ENCODE assay signal across 14 cellular contexts in genomic region chr5:157116483-157116954, GRCh38. TPM values are rescaled to one million over a fixed set of nuclear protein-coding genes. Genes with fewer than 3 reads are reported as not detected.
DNase-seq lines count a peak whose midpoint lies in the region; ATAC-seq and TF ChIP-seq lines count a peak whose summit lies in the region.
"Had no signal": no experiment of that assay in that cellular context is flagged by ENCODE, and none has a peak within 500 bp of the region (broad histone marks: within the 10 kb centered on the region; RNA-seq: fewer than 3 reads in every experiment).

No MANE protein-coding gene starts in this region.

- H3K4me2 ChIP-seq in Karpas-422 (ENCODE audit: low read depth, low read length, poor library complexity, severe bottlenecking) (no peak overlapping the region), mesenchymal stem cell (ENCODE audit: low read length, poor library complexity, severe bottlenecking) (no peak overlapping the region)

- H3K27me3 Mint-ChIP-seq in T-helper 17 cell: no peaks in the 10 kb centered on the region

- H2AFZ ChIP-seq in Karpas-422 (ENCODE audit: low read length) (no peak overlapping the region), mesenchymal stem cell (ENCODE audit: low read depth, low read length) (no peak overlapping the region)

- H3K27me3 ChIP-seq in Karpas-422 (ENCODE audit: low read length) (no peaks in the 10 kb centered on the region), mesenchymal stem cell (ENCODE audit: control insufficient read depth in 1 of 2, insufficient read depth in 1 of 2, low read length in 2 of 2) (no peaks in the 10 kb centered on the region)

- no peak overlapping the region for H2AK5ac ChIP-seq in mesenchymal stem cell (ENCODE audit: low read length, severe bottlenecking)

- WGBS in mesenchymal stem cell: 78% methylated on average over 6 of the region's 6 CpGs

- H4K8ac ChIP-seq in mesenchymal stem cell (ENCODE audit: low read length): no peak overlapping the region

- no peak overlapping the region for H2BK5ac ChIP-seq in mesenchymal stem cell (ENCODE audit: low read depth, low read length, poor library complexity, severe bottlenecking)

- H3K79me1 ChIP-seq in mesenchymal stem cell (replicated peaks; ENCODE audit: low read length, poor library complexity, severe bottlenecking): no peaks in the 10 kb centered on the region

- TF ChIP-seq CTCF in GM10248 (IDR thresholded peaks at IDR 0.05; ENCODE audit: control extremely low read depth, extremely low read depth, low read depth, missing control alignments): no peak

- no peak overlapping the region for H2BK15ac ChIP-seq in mesenchymal stem cell (ENCODE audit: low read depth, poor library complexity, severe bottlenecking)

- H3K27ac ChIP-seq in Karpas-422 (ENCODE audit: low read length) (no peak overlapping the region), mesenchymal stem cell (ENCODE audit: low read length, poor library complexity, severe bottlenecking) (no peak overlapping the region)
- H3K27ac ChIP-seq: coronary artery had no signal

- H3K36me3 Mint-ChIP-seq in T-helper 17 cell (ENCODE audit: low read depth): no peaks in the 10 kb centered on the region

- H4K20me1 ChIP-seq in Karpas-422 (ENCODE audit: insufficient read depth, low read depth, low read length): no peaks in the 10 kb centered on the region

- DNase-seq in GM10248 (ENCODE audit: extremely low spot score): peak; percentile 59
- DNase-seq in T-helper 17 cell: no peak
- DNase-seq in anterior cingulate cortex (lab: John Stamatoyannopoulos, UW): no peak
- no peak for DNase-seq in Karpas-422
- no peak for DNase-seq in mesenchymal stem cell
- DNase-seq: glutamatergic neuron, NCI-H2029, SIG-M5 had no signal

- H3K4me3 Mint-ChIP-seq in T-helper 17 cell: peak overlapping the region; percentile 15

- H3K18ac ChIP-seq in mesenchymal stem cell (ENCODE audit: low read depth in 1 of 2, low read length in 2 of 2): peak overlapping the region in 1 of 2 experiments; percentile 48

- CTCF ChIA-PET in GM10248 (lab: Yijun Ruan, JAX): interaction anchor here (0.8 to 3.4 kb wide), 13 partner anchors 8 to 172 kb away, joined by 3 to 28 read pairs (median 5); partner anchors contain the start of gene MED7

- no peak overlapping the region for H3K14ac ChIP-seq in mesenchymal stem cell (ENCODE audit: low read length in 2 of 2)

- no peaks in the 10 kb centered on the region for H3K4me1 ChIP-seq in Karpas-422 (ENCODE audit: low read length)
- no peaks in the 10 kb centered on the region for H3K4me1 ChIP-seq in mesenchymal stem cell (ENCODE audit: control insufficient read depth, insufficient read depth, low read depth, low read length)

- H3K9me3 ChIP-seq in T-helper 17 cell (ENCODE audit: control insufficient read depth, low read length, poor library complexity, severe bottlenecking): no peaks in the 10 kb centered on the region
- H3K9me3 ChIP-seq in Karpas-422 (ENCODE audit: low read length): peaks cover 10% of the 10 kb centered on the region
- peaks cover 13% of the 10 kb centered on the region for H3K9me3 ChIP-seq in mesenchymal stem cell (ENCODE audit: control insufficient read depth, low read length)

- H3K27ac Mint-ChIP-seq in T-helper 17 cell: peak overlapping the region; percentile 5

- peaks cover 6% of the 10 kb centered on the region for H3K4me1 Mint-ChIP-seq in T-helper 17 cell

- H2BK12ac ChIP-seq in mesenchymal stem cell (ENCODE audit: low read length in 2 of 2): no peak overlapping the region

- H3K4ac ChIP-seq in mesenchymal stem cell (ENCODE audit: low read depth in 1 of 2, low read length in 2 of 2): no peak overlapping the region

- ATAC-seq in GM18867 (IDR thresholded peaks at IDR 0.05; ENCODE audit: unreplicated experiment) (peak; percentile 87), HG02798 (IDR thresholded peaks at IDR 0.05; ENCODE audit: poor library complexity, unreplicated experiment) (peak; percentile 80), T-helper 17 cell (no peak), GM18873 (IDR thresholded peaks at IDR 0.05; ENCODE audit: low FRiP score, unreplicated experiment) (no peak)
- ATAC-seq: sciatic nerve had no signal

- no peaks in the 10 kb centered on the region for H3K9me2 ChIP-seq in Karpas-422 (replicated peaks; ENCODE audit: insufficient read depth, low read length)

- H2BK120ac ChIP-seq in mesenchymal stem cell (ENCODE audit: low read depth, low read length): no peak overlapping the region

- POLR2A ChIA-PET in GM10248 (lab: Yijun Ruan, JAX): interaction anchor here (0.6 to 1.4 kb wide), 3 partner anchors 9 to 26 kb away, joined by 3 to 5 read pairs (median 4); partner anchors contain the start of gene MED7

- no peaks in the 10 kb centered on the region for H3K79me2 ChIP-seq in Karpas-422 (ENCODE audit: low read length)

- H4K91ac ChIP-seq in mesenchymal stem cell (ENCODE audit: low read length): no peak overlapping the region

- no peak overlapping the region for H3K23ac ChIP-seq in mesenchymal stem cell (ENCODE audit: low read length in 2 of 2)

- H3K9ac ChIP-seq in Karpas-422 (ENCODE audit: low read length): no peak overlapping the region
- H3K9ac ChIP-seq in mesenchymal stem cell (ENCODE audit: low read length): no peak overlapping the region

- H3K36me3 ChIP-seq in Karpas-422 (ENCODE audit: insufficient read depth, low read length) (no peaks in the 10 kb centered on the region), mesenchymal stem cell (ENCODE audit: control insufficient read depth in 1 of 2, insufficient read depth in 2 of 2, low read depth in 1 of 2, low read length in 2 of 2) (no peaks in the 10 kb centered on the region)

- H3K4me3 ChIP-seq in Karpas-422 (ENCODE audit: low read length): no peak overlapping the region
- H3K4me3 ChIP-seq in mesenchymal stem cell (ENCODE audit: insufficient read depth in 1 of 2, low read depth in 1 of 2, low read length in 2 of 2): no peak overlapping the region
- H3K4me3 ChIP-seq: coronary artery had no signal

RNA-seq across cellular contexts. Expression of gene HAVCR2, which starts 7.7 kb away (rescaled TPM):
- total RNA-seq in T-helper 17 cell: 1 to 10 TPM; 2.3 to 2.7 TPM
- total RNA-seq in Karpas-422 (2014; rRNA removed; shearing (Covaris generic); ENCODE audit: low replicate concordance): 0.22 TPM in 1 of 2 replicates, not detected in the other
- 0.11 TPM for polyA plus RNA-seq in mesenchymal stem cell (2013, experiment 1 of 2)
- polyA plus RNA-seq in mesenchymal stem cell (2013, experiment 2 of 2): 0.21 TPM

RNA-seq across cellular contexts. Expression of gene MED7, which starts 26.1 kb away (rescaled TPM):
- 1 to 10 TPM; 6.3 to 7.8 TPM for total RNA-seq in T-helper 17 cell
- total RNA-seq in Karpas-422 (2014; rRNA removed; shearing (Covaris generic); ENCODE audit: low replicate concordance): 10.6 and 12.2 TPM in 2 replicates
- 11.1 TPM for polyA plus RNA-seq in mesenchymal stem cell (2013, experiment 1 of 2)
- polyA plus RNA-seq in mesenchymal stem cell (2013, experiment 2 of 2): 11.6 TPM

RNA-seq across cellular contexts. Expression of gene GARIN3, which starts 49.5 kb away (rescaled TPM):
- not detected for total RNA-seq in T-helper 17 cell
- not detected in 2 replicates for total RNA-seq in Karpas-422 (2014; rRNA removed; shearing (Covaris generic); ENCODE audit: low replicate concordance)
- polyA plus RNA-seq in mesenchymal stem cell (2013, experiment 1 of 2): not detected
- polyA plus RNA-seq in mesenchymal stem cell (2013, experiment 2 of 2): not detected
- total RNA-seq: HT1080, sciatic nerve had no signal

RNA-seq across cellular contexts. Expression of gene HAVCR1, which starts 57.6 kb away (rescaled TPM):
- total RNA-seq in T-helper 17 cell: 1 to 10 TPM; 1.1 to 1.4 TPM
- total RNA-seq in Karpas-422 (2014; rRNA removed; shearing (Covaris generic); ENCODE audit: low replicate concordance): not detected in 2 replicates
- polyA plus RNA-seq in mesenchymal stem cell (2013, experiment 1 of 2): 0.14 TPM
- polyA plus RNA-seq in mesenchymal stem cell (2013, experiment 2 of 2): not detected
- total RNA-seq: HT1080 had no signal

Comparison
In these comparisons a context has a peak if more than half of its experiments do, and no peak if none do; other contexts are left out.
1. ATAC-seq: peak in GM18867 (single experiment) and HG02798 (single experiment); none in T-helper 17 cell (single experiment) and GM18873 (single experiment).